Comparison of ENCODE assay signal across 12 cellular contexts in the genomic region with DNA sequence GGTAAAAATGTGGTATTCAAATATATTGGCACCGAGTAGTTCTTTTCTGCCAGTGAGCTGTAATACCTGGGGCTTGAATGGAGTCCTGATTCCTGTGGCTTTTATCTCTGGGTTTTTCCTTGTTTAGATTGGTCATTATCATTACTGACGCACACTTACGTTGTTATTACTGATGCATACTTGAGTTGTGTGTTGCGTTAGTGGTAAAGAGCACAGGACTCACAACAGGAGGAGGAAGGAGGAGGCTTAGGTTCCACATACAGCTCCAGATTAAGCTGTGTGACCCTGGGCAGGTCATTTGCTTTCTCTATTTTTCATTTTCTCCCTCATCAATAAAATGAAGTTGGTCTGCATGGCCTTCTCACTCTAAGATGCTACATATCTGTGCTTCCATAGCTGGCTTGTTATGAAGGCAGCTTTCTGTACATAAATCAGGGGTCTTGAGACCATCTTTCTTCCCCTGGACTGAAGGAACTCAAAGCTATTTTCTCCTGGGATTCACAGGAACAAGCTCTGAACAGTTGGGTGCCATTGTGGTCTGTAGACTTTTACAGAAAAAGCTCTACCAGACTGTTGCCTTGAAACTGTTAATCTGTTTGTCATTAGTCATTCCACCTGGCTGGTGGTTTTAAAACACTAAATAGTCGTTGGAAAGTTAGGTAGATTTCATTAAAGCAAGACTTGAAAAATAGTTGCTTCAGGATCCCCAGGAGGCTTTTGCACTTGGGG. TPM values are rescaled to one million over a fixed set of nuclear protein-coding genes. Genes with fewer than 3 reads are reported as not detected.
A peak's percentile ranks its signal among the peaks of the same experiment; 100 is the strongest.
DNase-seq lines count a peak whose midpoint lies in the region; ATAC-seq, FAIRE-seq and TF ChIP-seq lines count a peak whose summit lies in the region.
"Had no signal": no experiment of that assay in that cellular context is flagged by ENCODE, and none has a peak within 500 bp of the region (broad histone marks: within the 10 kb centered on the region; RNA-seq: fewer than 3 reads in every experiment).

No MANE protein-coding gene starts in this region.

- TF ChIP-seq CTCF in DOHH2 (IDR thresholded peaks at IDR 0.05; ENCODE audit: low read depth, low read length, poor library complexity, severe bottlenecking) (no peak), epithelial cell of esophagus (IDR thresholded peaks at IDR 0.05; ENCODE audit: insufficient read depth, low read depth, low read length, missing control alignments) (no peak), pancreas (IDR thresholded peaks at IDR 0.05) (no peak)

- no peaks in the 10 kb centered on the region for H3F3A ChIP-seq in DOHH2 (ENCODE audit: control insufficient read depth, insufficient read depth)

- no peaks in the 10 kb centered on the region for H3K27me3 ChIP-seq in DOHH2 (ENCODE audit: control insufficient read depth, low read length)
- H3K27me3 ChIP-seq in pancreas, result no peaks in the 10 kb centered on the region

- H3K4me1 ChIP-seq in DOHH2 (ENCODE audit: control insufficient read depth, low read length) (peaks cover 83% of the 10 kb centered on the region), pancreas (peaks cover 45 to 81% (median 62%) of the 10 kb centered on the region in 3 donors)

- intact Hi-C loops in pancreas (cut with DNase I), result loop anchor here in 1 of 3 donors (10.0 kb wide), 1 partner anchor 73 kb away; no protein-coding TSS in a partner anchor

- H4K20me1 ChIP-seq in DOHH2 (ENCODE audit: control insufficient read depth, insufficient read depth, low read depth, low read length), result peaks cover 58% of the 10 kb centered on the region

- H3K27ac ChIP-seq in DOHH2 (ENCODE audit: low read depth, low read length) (no peak overlapping the region), pancreas (peak overlapping the region in 3 of 4 donors; percentile 7 to 58 (median 53))

- H3K9me3 ChIP-seq in DOHH2 (ENCODE audit: control insufficient read depth, insufficient read depth, low read length), result no peaks in the 10 kb centered on the region
- H3K9me3 ChIP-seq in pancreas, result no peaks in the 10 kb centered on the region

- H3K79me2 ChIP-seq in DOHH2 (ENCODE audit: control insufficient read depth, low read length), result peaks cover 100% of the 10 kb centered on the region

- 42 to 48% methylated on average over 5 of the region's 5 CpGs for WGBS in pancreas, 2 donors

- peak overlapping the region; percentile 92 for H3K4me3 ChIP-seq in DOHH2 (ENCODE audit: low read length)
- H3K4me3 ChIP-seq in epithelial cell of esophagus (ENCODE audit: low read length), result peak overlapping the region; percentile 31
- peak overlapping the region in 1 of 4 donors; percentile 2 for H3K4me3 ChIP-seq in pancreas

- H3K4me2 ChIP-seq in DOHH2 (ENCODE audit: low read length), result peak overlapping the region; percentile 87

- FAIRE-seq in pancreas (lab: Jason Lieb, UNC), result no peak

- ATAC-seq in pancreas (no peak), HG03025 (IDR thresholded peaks at IDR 0.05; ENCODE audit: low FRiP score, unreplicated experiment) (no peak), HG02981 (IDR thresholded peaks at IDR 0.05; ENCODE audit: unreplicated experiment) (no peak), GM21576 (IDR thresholded peaks at IDR 0.05; ENCODE audit: unreplicated experiment) (no peak)

- DNase-seq in NCI-H526 treated with DMSO at 0.1 percent for 48 hours (lab: John Stamatoyannopoulos, UW) (peak; percentile 43), epithelial cell of esophagus (ENCODE audit: low read depth) (peak; percentile 70), pancreas (no peak), H4 (ENCODE audit: low spot score) (no peak)
- DNase-seq: activated gamma-delta T cell treated with Interleukin-2 at 50 U/mL for 16 hours; NCI-H748 treated with DMSO at 0.1 percent for 48 hours; stimulated activated CD4-positive, alpha-beta T cell treated with anti-CD3 and anti-CD28 coated beads, Interleukin-1b, Interleukin-23, amount 100 ng/mL, for 48 hours; WERI-Rb-1 had no signal

- H3K36me3 ChIP-seq in DOHH2 (ENCODE audit: control insufficient read depth, low read length) (peaks cover 94% of the 10 kb centered on the region), pancreas (no peaks in the 10 kb centered on the region)

- no peaks in the 10 kb centered on the region for H3K9me2 ChIP-seq in DOHH2 (replicated peaks; ENCODE audit: control insufficient read depth, low read length)

RNA-seq across cellular contexts. Expression of a gene that starts 5.6 kb away (rescaled TPM):
- total RNA-seq in pancreas, result 10 to 100 TPM; 24.0 to 39.9 (median 27.4) TPM
- 10 to 100 TPM; 14.8 to 18.5 TPM for polyA plus RNA-seq in pancreas
- 10.7 and 13.0 TPM in 2 replicates for total RNA-seq in H4 (2014; rRNA removed; shearing (Covaris generic))

Comparison
In these comparisons a context has a peak if more than half of its experiments do, and no peak if none do; other contexts are left out.
1. DNase-seq: peak in NCI-H526 treated with DMSO at 0.1 percent for 48 hours (single experiment) and epithelial cell of esophagus (single experiment); none in pancreas (0 of 6) and H4 (single experiment).